In genomic region chr3:133734305-133734704, GRCh38 we compare ENCODE assay signal across 1 cellular context.
TF ChIP-seq lines count a peak whose summit lies in the region.

No MANE protein-coding gene starts in this region.

TF ChIP-seq in HepG2, 621 proteins besides CTCF, POLR2A, EP300 and RAD21 (continued from another document):
- TF ChIP-seq ZNF83 (CRISPR knock-in tag; IDR thresholded peaks at IDR 0.05; ENCODE audit: borderline replicate concordance) (no peak), HHEX (CRISPR knock-in tag; IDR thresholded peaks at IDR 0.05) (no peak), KLF6 (CRISPR knock-in tag; IDR thresholded peaks at IDR 0.05) (no peak)
TF ChIP-seq in HepG2: peak in this region for 0.
